In the genomic region with DNA sequence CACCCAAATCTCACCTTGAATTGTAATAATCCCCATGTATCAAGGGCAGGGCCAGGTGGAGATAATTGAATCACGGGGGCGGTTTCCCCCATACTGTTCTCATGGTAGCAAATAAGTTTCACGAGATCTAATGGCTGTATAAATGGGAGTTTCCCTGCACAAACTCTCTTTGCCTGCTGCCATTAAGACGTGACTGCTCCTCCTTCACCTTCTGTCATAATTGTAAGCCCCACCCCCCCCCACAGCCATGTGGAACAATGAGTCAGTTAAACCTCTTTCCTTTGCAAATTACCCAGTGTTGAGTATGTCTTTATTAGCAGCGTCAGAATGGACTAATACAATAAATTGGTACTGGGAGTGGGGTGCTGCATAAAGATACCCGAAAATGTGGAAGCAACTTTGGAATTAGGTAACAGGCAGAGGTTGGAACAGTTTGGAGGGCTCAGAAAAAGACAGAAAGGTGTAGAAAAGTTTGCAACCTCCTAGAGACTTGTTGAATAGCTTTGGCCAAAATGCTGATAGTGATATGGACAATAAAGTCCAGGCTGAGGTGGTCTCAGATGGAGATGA, we compare ENCODE assay signal across 4 cellular contexts. TPM values are rescaled to one million over a fixed set of nuclear protein-coding genes. Genes with fewer than 3 reads are reported as not detected.
"Had no signal": no experiment of that assay in that cellular context is flagged by ENCODE, and none has a peak within 500 bp of the region (broad histone marks: within the 10 kb centered on the region; RNA-seq: fewer than 3 reads in every experiment).

No MANE protein-coding gene starts in this region.

RNA-seq across cellular contexts. Expression of gene SMCO3, which starts 54.2 kb away (rescaled TPM):
- total RNA-seq: GM23248, H4, H7, HT-29 had no signal
